In genomic region chr11:114301927-114302326, GRCh38 we compare ENCODE assay signal across 2 cellular contexts.
TF ChIP-seq lines count a peak whose summit lies in the region.

No MANE protein-coding gene starts in this region.

TF ChIP-seq in endothelial cell of umbilical vein, 7 proteins besides CTCF, POLR2A, EP300 and RAD21:
- no peak for TF ChIP-seq FOS (IDR thresholded peaks at IDR 0.05; ENCODE audit: borderline replicate concordance, insufficient read depth, low read length)
- TF ChIP-seq JUN (IDR thresholded peaks at IDR 0.05; ENCODE audit: borderline replicate concordance, insufficient read depth, insufficient read length, low read depth): no peak

TF ChIP-seq in GM23338, 12 proteins besides CTCF, POLR2A, EP300 and RAD21:
- TF ChIP-seq STAT1 (IDR thresholded peaks at IDR 0.05; ENCODE audit: unreplicated experiment): no peak
- TF ChIP-seq REST (IDR thresholded peaks at IDR 0.05; ENCODE audit: unreplicated experiment): no peak
- no peak for TF ChIP-seq EZH2 (IDR thresholded peaks at IDR 0.05; ENCODE audit: low read depth, unreplicated experiment)
- no peak for TF ChIP-seq JUNB (IDR thresholded peaks at IDR 0.05; ENCODE audit: unreplicated experiment)
- TF ChIP-seq NANOG (IDR thresholded peaks at IDR 0.05; ENCODE audit: borderline replicate concordance): no peak
- TF ChIP-seq ZNF114 (CRISPR knock-in tag; IDR thresholded peaks at IDR 0.05): no peak
- no peak for TF ChIP-seq CREB1 (CRISPR knock-in tag; IDR thresholded peaks at IDR 0.05; ENCODE audit: low read depth)
- TF ChIP-seq POLR2AphosphoS5 (IDR thresholded peaks at IDR 0.05; ENCODE audit: low read depth): no peak
- no peak for TF ChIP-seq ETS1 (IDR thresholded peaks at IDR 0.05)
- no peak for TF ChIP-seq EZH2phosphoT487 (IDR thresholded peaks at IDR 0.05; ENCODE audit: unreplicated experiment)
- TF ChIP-seq, protein P1, sequence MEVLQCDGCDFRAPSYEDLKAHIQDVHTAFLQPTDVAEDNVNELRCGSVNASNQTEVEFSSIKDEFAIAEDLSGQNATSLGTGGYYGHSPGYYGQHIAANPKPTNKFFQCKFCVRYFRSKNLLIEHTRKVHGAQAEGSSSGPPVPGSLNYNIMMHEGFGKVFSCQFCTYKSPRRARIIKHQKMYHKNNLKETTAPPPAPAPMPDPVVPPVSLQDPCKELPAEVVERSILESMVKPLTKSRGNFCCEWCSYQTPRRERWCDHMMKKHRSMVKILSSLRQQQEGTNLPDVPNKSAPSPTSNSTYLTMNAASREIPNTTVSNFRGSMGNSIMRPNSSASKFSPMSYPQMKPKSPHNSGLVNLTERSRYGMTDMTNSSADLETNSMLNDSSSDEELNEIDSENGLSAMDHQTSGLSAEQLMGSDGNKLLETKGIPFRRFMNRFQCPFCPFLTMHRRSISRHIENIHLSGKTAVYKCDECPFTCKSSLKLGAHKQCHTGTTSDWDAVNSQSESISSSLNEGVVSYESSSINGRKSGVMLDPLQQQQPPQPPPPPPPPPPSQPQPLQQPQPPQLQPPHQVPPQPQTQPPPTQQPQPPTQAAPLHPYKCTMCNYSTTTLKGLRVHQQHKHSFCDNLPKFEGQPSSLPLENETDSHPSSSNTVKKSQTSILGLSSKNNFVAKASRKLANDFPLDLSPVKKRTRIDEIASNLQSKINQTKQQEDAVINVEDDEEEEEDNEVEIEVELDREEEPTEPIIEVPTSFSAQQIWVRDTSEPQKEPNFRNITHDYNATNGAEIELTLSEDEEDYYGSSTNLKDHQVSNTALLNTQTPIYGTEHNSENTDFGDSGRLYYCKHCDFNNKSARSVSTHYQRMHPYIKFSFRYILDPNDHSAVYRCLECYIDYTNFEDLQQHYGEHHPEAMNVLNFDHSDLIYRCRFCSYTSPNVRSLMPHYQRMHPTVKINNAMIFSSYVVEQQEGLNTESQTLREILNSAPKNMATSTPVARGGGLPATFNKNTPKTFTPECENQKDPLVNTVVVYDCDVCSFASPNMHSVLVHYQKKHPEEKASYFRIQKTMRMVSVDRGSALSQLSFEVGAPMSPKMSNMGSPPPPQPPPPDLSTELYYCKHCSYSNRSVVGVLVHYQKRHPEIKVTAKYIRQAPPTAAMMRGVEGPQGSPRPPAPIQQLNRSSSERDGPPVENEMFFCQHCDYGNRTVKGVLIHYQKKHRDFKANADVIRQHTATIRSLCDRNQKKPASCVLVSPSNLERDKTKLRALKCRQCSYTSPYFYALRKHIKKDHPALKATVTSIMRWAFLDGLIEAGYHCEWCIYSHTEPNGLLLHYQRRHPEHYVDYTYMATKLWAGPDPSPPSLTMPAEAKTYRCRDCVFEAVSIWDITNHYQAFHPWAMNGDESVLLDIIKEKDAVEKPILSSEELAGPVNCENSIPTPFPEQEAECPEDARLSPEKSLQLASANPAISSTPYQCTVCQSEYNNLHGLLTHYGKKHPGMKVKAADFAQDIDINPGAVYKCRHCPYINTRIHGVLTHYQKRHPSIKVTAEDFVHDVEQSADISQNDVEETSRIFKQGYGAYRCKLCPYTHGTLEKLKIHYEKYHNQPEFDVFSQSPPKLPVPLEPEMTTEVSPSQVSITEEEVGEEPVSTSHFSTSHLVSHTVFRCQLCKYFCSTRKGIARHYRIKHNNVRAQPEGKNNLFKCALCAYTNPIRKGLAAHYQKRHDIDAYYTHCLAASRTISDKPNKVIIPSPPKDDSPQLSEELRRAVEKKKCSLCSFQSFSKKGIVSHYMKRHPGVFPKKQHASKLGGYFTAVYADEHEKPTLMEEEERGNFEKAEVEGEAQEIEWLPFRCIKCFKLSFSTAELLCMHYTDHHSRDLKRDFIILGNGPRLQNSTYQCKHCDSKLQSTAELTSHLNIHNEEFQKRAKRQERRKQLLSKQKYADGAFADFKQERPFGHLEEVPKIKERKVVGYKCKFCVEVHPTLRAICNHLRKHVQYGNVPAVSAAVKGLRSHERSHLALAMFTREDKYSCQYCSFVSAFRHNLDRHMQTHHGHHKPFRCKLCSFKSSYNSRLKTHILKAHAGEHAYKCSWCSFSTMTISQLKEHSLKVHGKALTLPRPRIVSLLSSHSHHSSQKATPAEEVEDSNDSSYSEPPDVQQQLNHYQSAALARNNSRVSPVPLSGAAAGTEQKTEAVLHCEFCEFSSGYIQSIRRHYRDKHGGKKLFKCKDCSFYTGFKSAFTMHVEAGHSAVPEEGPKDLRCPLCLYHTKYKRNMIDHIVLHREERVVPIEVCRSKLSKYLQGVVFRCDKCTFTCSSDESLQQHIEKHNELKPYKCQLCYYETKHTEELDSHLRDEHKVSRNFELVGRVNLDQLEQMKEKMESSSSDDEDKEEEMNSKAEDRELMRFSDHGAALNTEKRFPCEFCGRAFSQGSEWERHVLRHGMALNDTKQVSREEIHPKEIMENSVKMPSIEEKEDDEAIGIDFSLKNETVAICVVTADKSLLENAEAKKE (CRISPR knock-in tag; IDR thresholded peaks at IDR 0.05): no peak
- no peak for TF ChIP-seq ZNF331 (CRISPR knock-in tag; IDR thresholded peaks at IDR 0.05; ENCODE audit: low read depth)
